In genomic region chr16:22216191-22216831, GRCh38 we compare ENCODE assay signal across 12 cellular contexts. TPM values are rescaled to one million over a fixed set of nuclear protein-coding genes. Genes with fewer than 3 reads are reported as not detected.
A peak's percentile ranks its signal among the peaks of the same experiment; 100 is the strongest.
DNase-seq lines count a peak whose midpoint lies in the region; ATAC-seq, FAIRE-seq and TF ChIP-seq lines count a peak whose summit lies in the region.
"Had no signal": no experiment of that assay in that cellular context is flagged by ENCODE, and none has a peak within 500 bp of the region (broad histone marks: within the 10 kb centered on the region; RNA-seq: fewer than 3 reads in every experiment).

No MANE protein-coding gene starts in this region.

- peak overlapping the region; percentile 27 for H3K27ac ChIP-seq in left ventricle myocardium inferior (replicated peaks)
- peak overlapping the region; percentile 89 for H3K27ac ChIP-seq in OCI-LY1 (ENCODE audit: low read depth, low read length, poor library complexity, severe bottlenecking)
- H3K27ac ChIP-seq in thoracic aorta: peak overlapping the region; percentile 1 to 10
- H3K27ac ChIP-seq: RWPE1 had no signal

- H3K9me2 ChIP-seq in OCI-LY1 (ENCODE audit: low read depth, low read length): no peaks in the 10 kb centered on the region

- H3K27me3 ChIP-seq in left ventricle myocardium inferior (ENCODE audit: low read depth) (no peaks in the 10 kb centered on the region), OCI-LY1 (ENCODE audit: insufficient read depth, low read length) (no peaks in the 10 kb centered on the region), thoracic aorta (replicated peaks; ENCODE audit: insufficient read depth) (no peaks in the 10 kb centered on the region)

- peaks cover 80% of the 10 kb centered on the region for H3K4me1 ChIP-seq in left ventricle myocardium inferior
- H3K4me1 ChIP-seq in OCI-LY1 (ENCODE audit: insufficient read depth, low read length, severe bottlenecking): peaks cover 37% of the 10 kb centered on the region
- peaks cover 19 to 71% of the 10 kb centered on the region in 2 donors for H3K4me1 ChIP-seq in thoracic aorta (ENCODE audit: control insufficient read depth in 1 of 2, low read depth in 2 of 2)

- H3K9me3 ChIP-seq in left ventricle myocardium inferior (replicated peaks) (no peaks in the 10 kb centered on the region), OCI-LY1 (ENCODE audit: low read length) (no peaks in the 10 kb centered on the region), thoracic aorta (no peaks in the 10 kb centered on the region)

- peak overlapping the region; percentile 14; the same call in 1 of the 2 replicates for H3K9ac ChIP-seq in OCI-LY1 (ENCODE audit: low read length)

- TF ChIP-seq CTCF in left ventricle myocardium inferior (IDR thresholded peaks at IDR 0.05; ENCODE audit: borderline replicate concordance): no peak
- TF ChIP-seq CTCF in OCI-LY1 (IDR thresholded peaks at IDR 0.05; ENCODE audit: low read length): no peak
- TF ChIP-seq CTCF in thoracic aorta (IDR thresholded peaks at IDR 0.05): no peak

- no peak overlapping the region for H3K4me3 ChIP-seq in left ventricle myocardium inferior
- no peak overlapping the region for H3K4me3 ChIP-seq in OCI-LY1 (ENCODE audit: low read depth, low read length, poor library complexity, severe bottlenecking)
- no peak overlapping the region for H3K4me3 ChIP-seq in thoracic aorta

- no peaks in the 10 kb centered on the region for H4K20me1 ChIP-seq in OCI-LY1 (ENCODE audit: insufficient read depth, low read length)

- TF ChIP-seq POLR2A in H54 (IDR thresholded peaks at IDR 0.05; ENCODE audit: low read depth, low read length): no peak

- H3K36me3 ChIP-seq in left ventricle myocardium inferior (no peaks in the 10 kb centered on the region), OCI-LY1 (ENCODE audit: insufficient read depth, low read length) (peaks cover 38% of the 10 kb centered on the region), thoracic aorta (no peaks in the 10 kb centered on the region)

- H3K4me2 ChIP-seq in OCI-LY1 (ENCODE audit: low read length): peak overlapping the region; percentile 55

- ATAC-seq in Right ventricle myocardium superior (ENCODE audit: poor library complexity) (no peak), thoracic aorta (ENCODE audit: insufficient number of reproducible peaks, low FRiP score, low read depth) (no peak)

- H3K79me2 ChIP-seq in OCI-LY1 (ENCODE audit: insufficient read depth, low read length): 0 out of 2 replicates have a peak, but pooled peaks cover 6% of the 10 kb centered on the region

- intact Hi-C loops in left ventricle myocardium inferior (cut with micrococcal nuclease) (no loop called here), Right ventricle myocardium superior (cut with DNase I) (no loop called here)

- FAIRE-seq in H54 (lab: Jason Lieb, UNC): no peak

- DNase-seq in left ventricle myocardium inferior: no peak
- DNase-seq in Right ventricle myocardium superior: no peak
- peak; percentile 13 for DNase-seq in dermis blood vessel endothelial cell
- no peak for DNase-seq in thoracic aorta (ENCODE audit: low spot score)
- no peak for DNase-seq in AG08395 (ENCODE audit: low spot score)
- no peak for DNase-seq in NCI-H2081 (lab: John Stamatoyannopoulos, UW)
- DNase-seq in H54 (ENCODE audit: insufficient read length, low spot score): no peak
- DNase-seq: activated CD8-positive, alpha-beta memory T cell treated with anti-CD3 and anti-CD28 coated beads, Interleukin-2, amount 50 U/mL, for 48 hours; CD4-positive, alpha-beta memory T cell had no signal

- no peak overlapping the region for H2AFZ ChIP-seq in OCI-LY1 (ENCODE audit: low read length)

- no peaks in the 10 kb centered on the region for H3F3A ChIP-seq in OCI-LY1 (ENCODE audit: insufficient read depth, low read length)

RNA-seq across cellular contexts. Expression of gene EEF2K, which starts 10.2 kb away (rescaled TPM):
- total RNA-seq in left ventricle myocardium inferior (22.1 TPM), Right ventricle myocardium superior (26.4 TPM), dermis blood vessel endothelial cell (44.1 and 59.6 TPM in 2 replicates), thoracic aorta (10 to 100 TPM; 35.1 to 38.2 TPM)

RNA-seq across cellular contexts. Expression of gene SDR42E2, which starts 54.0 kb away (rescaled TPM):
- total RNA-seq in left ventricle myocardium inferior (0.08 TPM), Right ventricle myocardium superior (not detected), dermis blood vessel endothelial cell (not detected in 2 replicates), thoracic aorta (not detected)
- total RNA-seq: posterior vena cava had no signal

Comparison
In these comparisons a context has a peak if more than half of its experiments do, and no peak if none do; other contexts are left out.
1. H3K27ac ChIP-seq: peak in every context shown above with its lines; median percentile 89 in OCI-LY1; 27 in left ventricle myocardium inferior; 6 in thoracic aorta.